Comparison of ENCODE assay signal across 2 cellular contexts in genomic region chr1:66931548-66932124, GRCh38.
TF ChIP-seq lines count a peak whose summit lies in the region.

No MANE protein-coding gene starts in this region.

TF ChIP-seq in SK-N-SH, 30 proteins besides CTCF, POLR2A, EP300 and RAD21 (continued from another document):
- TF ChIP-seq REST (IDR thresholded peaks at IDR 0.05; ENCODE audit: low read depth, low read length) = no peak
- no peak for TF ChIP-seq RFX5 (IDR thresholded peaks at IDR 0.05; ENCODE audit: low read length)
- TF ChIP-seq TAF1 (IDR thresholded peaks at IDR 0.05; ENCODE audit: borderline replicate concordance, low read depth, low read length) = no peak
- TF ChIP-seq EZH2phosphoT487 (IDR thresholded peaks at IDR 0.05; ENCODE audit: borderline replicate concordance, low read depth) = no peak
- TF ChIP-seq FOSL2 (IDR thresholded peaks at IDR 0.05; ENCODE audit: borderline replicate concordance, low read depth) = no peak
- TF ChIP-seq RCOR1 (IDR thresholded peaks at IDR 0.05; ENCODE audit: low read length) = no peak
- no peak for TF ChIP-seq FOXJ3 (CRISPR knock-in tag; IDR thresholded peaks at IDR 0.05)
- TF ChIP-seq CHD2 (IDR thresholded peaks at IDR 0.05; ENCODE audit: low read length, partially characterized antibody) = no peak
- no peak for TF ChIP-seq RXRA (IDR thresholded peaks at IDR 0.05; ENCODE audit: borderline replicate concordance, low read depth)
- TF ChIP-seq SIN3A (IDR thresholded peaks at IDR 0.05; ENCODE audit: borderline replicate concordance, low read depth, low read length) = no peak

TF ChIP-seq in WTC11, 78 proteins besides CTCF, POLR2A, EP300 and RAD21 (continued from another document):
- no peak for TF ChIP-seq ZNF281 (CRISPR knock-in tag; IDR thresholded peaks at IDR 0.05)
- no peak for TF ChIP-seq ZNF671 (CRISPR knock-in tag; IDR thresholded peaks at IDR 0.05)
- no peak for TF ChIP-seq OVOL2 (CRISPR knock-in tag; IDR thresholded peaks at IDR 0.05; ENCODE audit: borderline replicate concordance)
